In genomic region chr7:43140186-43140585, GRCh38 we compare ENCODE assay signal across 26 cellular contexts. TPM values are rescaled to one million over a fixed set of nuclear protein-coding genes. Genes with fewer than 3 reads are reported as not detected.
"Had no signal": no experiment of that assay in that cellular context is flagged by ENCODE, and none has a peak within 500 bp of the region (broad histone marks: within the 10 kb centered on the region; RNA-seq: fewer than 3 reads in every experiment).

No MANE protein-coding gene starts in this region.

- H3K27me3 ChIP-seq: gastrocnemius medialis, neutrophil, pancreas, right lobe of liver, transverse colon, uterus had no signal

- DNase-seq: dorsolateral prefrontal cortex; effector CD4-positive, alpha-beta T cell; foreskin fibroblast; gastrocnemius medialis; head of caudate nucleus; left ventricle myocardium superior; lower lobe of right lung; mucosa of descending colon; naive B cell; pancreas; right lobe of liver; small intestine; stimulated activated CD4-positive, alpha-beta T cell treated with anti-CD3 and anti-CD28 coated beads, Interleukin-15, amount 100 ng/mL, for 24 hours; stimulated activated CD4-positive, alpha-beta T cell treated with anti-CD3 and anti-CD28 coated beads, Interleukin-2, amount 100 ng/mL, for 48 hours; stimulated activated naive B cell treated with anti-CD40 and anti-IgM and Interleukin-4, amounts not matched to agents 10 μg/mL and 1 μg/mL and 100 μg/mL, for 72 hours; transverse colon; upper lobe of right lung; uterus had no signal

- H3K36me3 Mint-ChIP-seq: mesothelial cell of epicardium; naive B cell; natural killer cell treated with Interleukin-12 subunit alpha and Interleukin-12 subunit beta and Interleukin-15 and Interleukin-18, amount 100 ng/mL, for 72 hours; stimulated activated naive B cell treated with anti-CD40 and anti-IgM and Interleukin-4, amounts not matched to agents 10 μg/mL and 1 μg/mL and 100 μg/mL, for 72 hours had no signal

- H3K4me3 Mint-ChIP-seq: mesothelial cell of epicardium; naive B cell; natural killer cell treated with Interleukin-12 subunit alpha and Interleukin-12 subunit beta and Interleukin-15 and Interleukin-18, amount 100 ng/mL, for 72 hours; neural crest cell; stimulated activated naive B cell treated with anti-CD40 and anti-IgM and Interleukin-4, amounts not matched to agents 10 μg/mL and 1 μg/mL and 100 μg/mL, for 72 hours; stimulated activated naive CD8-positive, alpha-beta T cell treated with anti-CD3 and anti-CD28 coated beads, Interleukin-15, Interleukin-2, amounts not matched to agents 100 ng/mL and 50 ng/mL, for 24 hours had no signal

- ATAC-seq: gastrocnemius medialis; left ventricle myocardium superior; lower lobe of right lung; mucosa of descending colon; natural killer cell treated with Interleukin-12 subunit alpha and Interleukin-12 subunit beta and Interleukin-15 and Interleukin-18, amount 100 ng/mL, for 72 hours; pancreas; right lobe of liver; stimulated activated naive B cell treated with anti-CD40 and anti-IgM and Interleukin-4, amounts not matched to agents 10 μg/mL and 1 μg/mL and 100 μg/mL, for 72 hours; upper lobe of right lung had no signal

- H3K4me1 ChIP-seq: gastrocnemius medialis, lower lobe of right lung, pancreas, right lobe of liver, transverse colon, upper lobe of right lung, uterus had no signal

- H3K36me3 ChIP-seq: gastrocnemius medialis, lower lobe of right lung, neutrophil, pancreas, right lobe of liver, transverse colon, upper lobe of right lung, uterus had no signal

- H3K27ac ChIP-seq: dorsolateral prefrontal cortex, gastrocnemius medialis, lower lobe of right lung, neutrophil, pancreas, right lobe of liver, transverse colon, upper lobe of right lung, uterus had no signal

- H3K4me1 Mint-ChIP-seq: naive B cell; stimulated activated naive B cell treated with anti-CD40 and anti-IgM and Interleukin-4, amounts not matched to agents 10 μg/mL and 1 μg/mL and 100 μg/mL, for 72 hours had no signal

- H3K9me3 ChIP-seq: gastrocnemius medialis, lower lobe of right lung, mucosa of descending colon, neutrophil, pancreas, right lobe of liver, transverse colon, upper lobe of right lung, uterus had no signal

- H3K9me3 Mint-ChIP-seq: mesothelial cell of epicardium; natural killer cell treated with Interleukin-12 subunit alpha and Interleukin-12 subunit beta and Interleukin-15 and Interleukin-18, amount 100 ng/mL, for 72 hours; stimulated activated naive B cell treated with anti-CD40 and anti-IgM and Interleukin-4, amounts not matched to agents 10 μg/mL and 1 μg/mL and 100 μg/mL, for 72 hours; stimulated activated naive CD8-positive, alpha-beta T cell treated with anti-CD3 and anti-CD28 coated beads, Interleukin-15, Interleukin-2, amounts not matched to agents 100 ng/mL and 50 ng/mL, for 24 hours had no signal

- H3K27ac Mint-ChIP-seq: mesothelial cell of epicardium; naive B cell; natural killer cell treated with Interleukin-12 subunit alpha and Interleukin-12 subunit beta and Interleukin-15 and Interleukin-18, amount 100 ng/mL, for 72 hours; progenitor cell of endocrine pancreas; stimulated activated naive B cell treated with anti-CD40 and anti-IgM and Interleukin-4, amounts not matched to agents 10 μg/mL and 1 μg/mL and 100 μg/mL, for 72 hours; stimulated activated naive CD8-positive, alpha-beta T cell treated with anti-CD3 and anti-CD28 coated beads, Interleukin-15, Interleukin-2, amounts not matched to agents 100 ng/mL and 50 ng/mL, for 24 hours had no signal

- H3K4me3 ChIP-seq: dorsolateral prefrontal cortex, gastrocnemius medialis, lower lobe of right lung, mucosa of descending colon, pancreas, right lobe of liver, transverse colon, upper lobe of right lung, uterus had no signal

RNA-seq across cellular contexts. Expression of gene HECW1, which starts 27.7 kb away (rescaled TPM):
- total RNA-seq: glomerular endothelial cell; left ventricle myocardium superior; natural killer cell treated with Interleukin-12 subunit alpha and Interleukin-12 subunit beta and Interleukin-15 and Interleukin-18, amount 100 ng/mL, for 72 hours had no signal
- polyA plus RNA-seq: keratinocyte had no signal
